ENCODE assay signal across 17 cellular contexts in the genomic region with DNA sequence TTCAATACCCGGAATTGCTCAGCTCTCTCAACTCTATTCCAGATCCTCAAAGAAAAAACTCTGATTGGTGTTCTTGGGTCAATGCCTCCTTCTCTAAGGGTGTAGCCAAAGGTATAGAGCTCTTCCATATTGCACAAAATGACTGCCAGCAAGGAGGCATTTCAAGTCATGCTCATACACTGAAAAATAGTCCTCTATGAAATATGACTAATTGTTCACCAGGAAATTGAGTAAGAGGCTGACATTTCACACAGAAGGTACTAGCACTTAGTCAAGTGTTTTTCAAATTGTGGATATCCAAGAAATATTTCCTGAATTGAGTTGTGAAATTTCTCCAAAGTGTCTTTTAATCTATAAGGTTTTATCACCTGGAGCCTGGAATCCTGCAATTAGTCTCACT.
DNase-seq lines count a peak whose midpoint lies in the region; ATAC-seq, FAIRE-seq and TF ChIP-seq lines count a peak whose summit lies in the region.
"Had no signal": no experiment of that assay in that cellular context is flagged by ENCODE, and none has a peak within 500 bp of the region (broad histone marks: within the 10 kb centered on the region; RNA-seq: fewer than 3 reads in every experiment).

No MANE protein-coding gene starts in this region.

- no peak overlapping the region for H2BK15ac ChIP-seq in IMR-90 (ENCODE audit: low read depth, low read length)

- H3K4me3 ChIP-seq in IMR-90 (ENCODE audit: insufficient read depth, low read depth, low read length) (no peak overlapping the region), astrocyte (ENCODE audit: insufficient read depth, low read depth, low read length) (no peak overlapping the region), left lung (no peak overlapping the region), mucosa of descending colon (no peak overlapping the region)
- H3K4me3 ChIP-seq: hepatocyte, vagina had no signal

- no peaks in the 10 kb centered on the region for H3K79me2 ChIP-seq in astrocyte (ENCODE audit: insufficient read depth, low read length)
- H3K79me2 ChIP-seq: hepatocyte had no signal

- no peak overlapping the region for H3K4me3 Mint-ChIP-seq in CD14-positive monocyte
- H3K4me3 Mint-ChIP-seq in astrocyte (ENCODE audit: unreplicated experiment), result no peak overlapping the region

- no peak overlapping the region for H3K14ac ChIP-seq in IMR-90 (replicated peaks; ENCODE audit: low read depth, low read length)

- no peaks in the 10 kb centered on the region for H3K27me3 ChIP-seq in IMR-90 (ENCODE audit: control insufficient read depth, insufficient read depth, low read length)
- no peaks in the 10 kb centered on the region for H3K27me3 ChIP-seq in astrocyte (ENCODE audit: insufficient read depth, low read length)
- H3K27me3 ChIP-seq in left lung, result no peaks in the 10 kb centered on the region
- H3K27me3 ChIP-seq: hepatocyte, vagina had no signal

- H3K56ac ChIP-seq in IMR-90 (ENCODE audit: extremely low read depth, insufficient read depth, low read length), result no peak overlapping the region

- H3K4me1 Mint-ChIP-seq in CD14-positive monocyte, result peaks cover 12% of the 10 kb centered on the region
- no peaks in the 10 kb centered on the region for H3K4me1 Mint-ChIP-seq in astrocyte (ENCODE audit: low read depth, unreplicated experiment)

- H3K9ac ChIP-seq in IMR-90 (ENCODE audit: low read depth, low read length), result no peak overlapping the region
- H3K9ac ChIP-seq in astrocyte (ENCODE audit: low read length), result no peak overlapping the region
- H3K9ac ChIP-seq: SK-N-SH had no signal

- H3K36me3 Mint-ChIP-seq in CD14-positive monocyte (peaks cover 0 to 2% of the 10 kb centered on the region in 2 donors), astrocyte (ENCODE audit: low read depth, unreplicated experiment) (peaks cover 2% of the 10 kb centered on the region)

- no peak overlapping the region for H3K18ac ChIP-seq in IMR-90 (ENCODE audit: low read depth, low read length)

- H2AK5ac ChIP-seq in IMR-90 (ENCODE audit: low read depth, low read length), result no peak overlapping the region

- H2AFZ ChIP-seq in IMR-90 (replicated peaks; ENCODE audit: low read length, poor library complexity) (no peak overlapping the region), astrocyte (ENCODE audit: low read depth, low read length) (no peak overlapping the region)
- H2AFZ ChIP-seq: hepatocyte had no signal

- in situ Hi-C loops in IMR-90 (cut with MboI; ENCODE audit: low sequenced_read_pairs), result no loop called here

- no peak overlapping the region for H2BK5ac ChIP-seq in IMR-90 (ENCODE audit: low read depth, low read length, poor library complexity, severe bottlenecking)

- CTCF ChIA-PET in IMR-90 (lab: Yijun Ruan, JAX), result no interaction called here

- no peak for TF ChIP-seq RAD21 in IMR-90 (IDR thresholded peaks at IDR 0.05; ENCODE audit: low read length)

- H4K91ac ChIP-seq in IMR-90 (ENCODE audit: insufficient read depth, low read depth, low read length), result no peak overlapping the region

- H3K9me3 ChIP-seq in IMR-90 (ENCODE audit: control insufficient read depth, insufficient read depth, low read length) (peaks cover 3% of the 10 kb centered on the region; the same call in 1 of the 2 replicates), astrocyte (ENCODE audit: insufficient read depth, low read depth, low read length) (peaks cover 2% of the 10 kb centered on the region), left lung (peaks cover 0 to 4% of the 10 kb centered on the region in 2 donors), mucosa of descending colon (no peaks in the 10 kb centered on the region)
- H3K9me3 ChIP-seq: SK-N-SH, vagina had no signal

- WGBS in IMR-90 (ENCODE audit: extremely low coverage in 2 of 2, insufficient read length in 1 of 2), 2 experiments, result no CpG with 5 or more reads among the region's 1 CpG

- no peak overlapping the region for H2BK120ac ChIP-seq in IMR-90 (ENCODE audit: low read depth, low read length)

- TF ChIP-seq CTCF in CD14-positive monocyte (IDR thresholded peaks at IDR 0.05), result no peak
- no peak for TF ChIP-seq CTCF in IMR-90 (conservative IDR thresholded peaks at IDR 0.05; ENCODE audit: low read depth, low read length)
- TF ChIP-seq CTCF in astrocyte (IDR thresholded peaks at IDR 0.05; ENCODE audit: insufficient read depth, low read depth, low read length), result no peak
- no peak for TF ChIP-seq CTCF in left lung (IDR thresholded peaks at IDR 0.05)
- no peak for TF ChIP-seq CTCF in GM20000 (IDR thresholded peaks at IDR 0.05; ENCODE audit: extremely low read depth, missing control alignments)
- no peak for TF ChIP-seq CTCF in mucosa of descending colon (IDR thresholded peaks at IDR 0.05)

- peak; percentile 37 for FAIRE-seq in astrocyte (lab: Jason Lieb, UNC)
- FAIRE-seq: GM12892 had no signal

- intact Hi-C loops in CD14-positive monocyte (cut with micrococcal nuclease), result no loop called here
- intact Hi-C loops in IMR-90 (cut with micrococcal nuclease), result no loop called here
- intact Hi-C loops in left lung (cut with DNase I), result no loop called here
- intact Hi-C loops in mucosa of descending colon (cut with DNase I, micrococcal nuclease), result no loop called here

- H2BK20ac ChIP-seq in IMR-90 (ENCODE audit: low read depth, low read length), result no peak overlapping the region

- H3K9me3 Mint-ChIP-seq in CD14-positive monocyte, result peaks cover 9 to 18% (median 13%) of the 10 kb centered on the region in 7 donors
- H3K9me3 Mint-ChIP-seq in astrocyte (ENCODE audit: unreplicated experiment), result no peaks in the 10 kb centered on the region

- H3K27ac Mint-ChIP-seq in CD14-positive monocyte (peak overlapping the region; percentile 71 to 90 (median 83)), astrocyte (ENCODE audit: unreplicated experiment) (no peak overlapping the region)

- H3K23ac ChIP-seq in IMR-90 (ENCODE audit: low read depth, low read length), result no peak overlapping the region

- no peak overlapping the region for H2AK9ac ChIP-seq in IMR-90 (replicated peaks; ENCODE audit: low read depth, low read length, poor library complexity)

- peaks cover 0 to 3% (median 0%) of the 10 kb centered on the region in 3 donors for H3K27me3 Mint-ChIP-seq in CD14-positive monocyte (ENCODE audit: low read depth in 3 of 3)
- peaks cover 6% of the 10 kb centered on the region for H3K27me3 Mint-ChIP-seq in astrocyte (ENCODE audit: low read depth, unreplicated experiment)

- no peak overlapping the region for H3K4me2 ChIP-seq in IMR-90 (ENCODE audit: low read depth, low read length)
- no peak overlapping the region for H3K4me2 ChIP-seq in astrocyte (ENCODE audit: low read length)
- H3K4me2 ChIP-seq: hepatocyte, SK-N-SH had no signal

- no peak for TF ChIP-seq POLR2A in IMR-90 (IDR thresholded peaks at IDR 0.05; ENCODE audit: low read depth, low read length)

- POLR2A ChIA-PET in IMR-90 (lab: Charles Lee; ENCODE audit: unreplicated experiment), result no interaction called here

- no peak overlapping the region for H4K5ac ChIP-seq in IMR-90 (ENCODE audit: low read depth, low read length)

- BruUV-seq in IMR-90 (replicated peaks; lab: Mats Ljungman, UMichigan), result no TSS peak

- no peak overlapping the region for H4K8ac ChIP-seq in IMR-90 (ENCODE audit: low read depth in 2 of 2, low read length in 2 of 2)

- H3K36me3 ChIP-seq in IMR-90 (ENCODE audit: control insufficient read depth, insufficient read depth, low read length), result no peaks in the 10 kb centered on the region
- H3K36me3 ChIP-seq in astrocyte (ENCODE audit: insufficient read depth, low read length), result no peaks in the 10 kb centered on the region
- no peaks in the 10 kb centered on the region for H3K36me3 ChIP-seq in left lung
- no peaks in the 10 kb centered on the region for H3K36me3 ChIP-seq in mucosa of descending colon (ENCODE audit: low read depth)
- H3K36me3 ChIP-seq: vagina had no signal

- H3K9me1 ChIP-seq in IMR-90 (ENCODE audit: insufficient read depth, low read length), result no peaks in the 10 kb centered on the region

- peak; percentile 48 for DNase-seq in CD14-positive monocyte (ENCODE audit: low spot score)
- peak; percentile 27 for DNase-seq in IMR-90
- no peak for DNase-seq in astrocyte (ENCODE audit: low read depth)
- no peak for DNase-seq in left lung
- DNase-seq in GM20000 (ENCODE audit: low spot score), result no peak
- DNase-seq in mucosa of descending colon, result no peak
- DNase-seq in NCI-H1694 treated with DMSO at 0.1 percent for 48 hours (lab: John Stamatoyannopoulos, UW), result no peak
- no peak for DNase-seq in DMS53 treated with DMSO at 0.1 percent for 48 hours (lab: John Stamatoyannopoulos, UW; ENCODE audit: unreplicated experiment)
- DNase-seq: activated T-cell treated with anti-CD3 and anti-CD28 coated beads, Interleukin-2, amount 50 U/mL, for 1 hour; Karpas-422; left colon; SK-N-SH had no signal

- H3K27ac ChIP-seq in IMR-90 (ENCODE audit: insufficient read depth, low read length) (no peak overlapping the region), astrocyte (ENCODE audit: low read depth, low read length) (no peak overlapping the region), left lung (peak overlapping the region in 1 of 2 donors; percentile 53)
- H3K27ac ChIP-seq: C4-2B, hepatocyte, vagina, VCaP had no signal

- ATAC-seq in IMR-90 (ENCODE audit: low read depth) (no peak), left lung (peak; percentile 82), mucosa of descending colon (no peak)
- ATAC-seq: left colon had no signal

- peaks cover 3% of the 10 kb centered on the region; the same call in 1 of the 2 replicates for H3K4me1 ChIP-seq in IMR-90 (ENCODE audit: control insufficient read depth, insufficient read depth, low read length)
- no peaks in the 10 kb centered on the region for H3K4me1 ChIP-seq in astrocyte (ENCODE audit: insufficient read depth, low read length)
- H3K4me1 ChIP-seq in left lung, result peaks cover 0 to 7% of the 10 kb centered on the region in 2 donors
- no peaks in the 10 kb centered on the region for H3K4me1 ChIP-seq in mucosa of descending colon (ENCODE audit: low read depth)
- H3K4me1 ChIP-seq: vagina had no signal

- dilution Hi-C loops in IMR-90 (cut with HindIII; ENCODE audit: low sequenced_read_pairs, unreplicated experiment), result no loop called here

- no peaks in the 10 kb centered on the region for H4K20me1 ChIP-seq in IMR-90 (ENCODE audit: insufficient read depth, low read length)
- no peaks in the 10 kb centered on the region for H4K20me1 ChIP-seq in astrocyte (ENCODE audit: insufficient read depth, low read length)

- no peak overlapping the region for H3K4ac ChIP-seq in IMR-90 (ENCODE audit: low read depth, low read length)

- no peaks in the 10 kb centered on the region for H3K79me1 ChIP-seq in IMR-90 (ENCODE audit: low read depth in 1 of 2, low read length in 2 of 2)

TF ChIP-seq in IMR-90, 13 proteins besides CTCF, POLR2A, EP300 and RAD21:
- TF ChIP-seq CEBPB (IDR thresholded peaks at IDR 0.05; ENCODE audit: low read depth, low read length) (peak; percentile 40; the same call in 1 of the 2 replicates), FOS (IDR thresholded peaks at IDR 0.05; ENCODE audit: low read depth, low read length) (no peak)

Comparison
In these comparisons a context has a peak if more than half of its experiments do, and no peak if none do; other contexts are left out.
1. DNase-seq: peak in CD14-positive monocyte (single experiment) and IMR-90 (single experiment); none in astrocyte (single experiment), left lung (0 of 2), GM20000 (single experiment), mucosa of descending colon (0 of 3), NCI-H1694 treated with DMSO at 0.1 percent for 48 hours (single experiment) and DMS53 treated with DMSO at 0.1 percent for 48 hours (single experiment).